ENCODE assay signal across 10 cellular contexts in genomic region chr11:67465530-67465929, GRCh38. TPM values are rescaled to one million over a fixed set of nuclear protein-coding genes. Genes with fewer than 3 reads are reported as not detected.
DNase-seq lines count a peak whose midpoint lies in the region; ATAC-seq and TF ChIP-seq lines count a peak whose summit lies in the region.
"Not testable (repeated sequence)": the region's sequence is repeated elsewhere in the genome, so short reads cannot be mapped to it uniquely, and the experiment has no call there.
"Had no signal": no experiment of that assay in that cellular context is flagged by ENCODE, and none has a peak within 500 bp of the region (broad histone marks: within the 10 kb centered on the region; RNA-seq: fewer than 3 reads in every experiment).

No MANE protein-coding gene starts in this region.

- POLR2A ChIA-PET in activated CD8-positive, alpha-beta T cell treated with anti-CD3 and anti-CD28 coated beads, Interleukin-2, amount 10 ng/mL, durations not matched to agents 7 days and 5 days (lab: Charles Lee): interaction anchor here (0.6 to 8.7 kb wide), 11 partner anchors 8 to 183 kb away, joined by 3 to 103 read pairs (median 4); partner anchors contain the start of genes AIP, PPP1CA and PTPRCAP

- not testable (repeated sequence) for H3K36me3 Mint-ChIP-seq in activated CD8-positive, alpha-beta T cell treated with anti-CD3 and anti-CD28 coated beads, Interleukin-2, amount 10 ng/mL, durations not matched to agents 7 days and 5 days (ENCODE audit: low read depth); mesothelial cell of epicardium

- H3K27me3 Mint-ChIP-seq in activated CD8-positive, alpha-beta T cell treated with anti-CD3 and anti-CD28 coated beads, Interleukin-2, amount 10 ng/mL, durations not matched to agents 7 days and 5 days (ENCODE audit: low read depth); mesothelial cell of epicardium (ENCODE audit: low read depth): not testable (repeated sequence)

- H3K4me3 Mint-ChIP-seq in activated CD8-positive, alpha-beta T cell treated with anti-CD3 and anti-CD28 coated beads, Interleukin-2, amount 10 ng/mL, durations not matched to agents 7 days and 5 days: peak overlapping the region; percentile 82
- H3K4me3 Mint-ChIP-seq in mesothelial cell of epicardium: peak overlapping the region; percentile 78

- DNase-seq in GM12865 (ENCODE audit: low read depth); activated CD8-positive, alpha-beta T cell treated with anti-CD3 and anti-CD28 coated beads, Interleukin-2, amount 10 ng/mL, durations not matched to agents 7 days and 5 days; choroid plexus epithelial cell (ENCODE audit: low read depth); mesothelial cell of epicardium (ENCODE audit: low spot score in 2 of 2, unreplicated experiment in 2 of 2): not testable (repeated sequence)
- peak in 1 of 2 donors; percentile 35 for DNase-seq in cardiac muscle cell (ENCODE audit: low read depth in 1 of 2, low spot score in 1 of 2)

- H3K27ac ChIP-seq in OCI-LY1 (ENCODE audit: low read depth, low read length, poor library complexity, severe bottlenecking) (peak overlapping the region; percentile 96), cardiac muscle cell (peak overlapping the region; percentile 83)
- H3K27ac ChIP-seq in skeletal muscle tissue (ENCODE audit: low read depth, low read length): not testable (repeated sequence)

- H3K79me2 ChIP-seq in OCI-LY1 (ENCODE audit: insufficient read depth, low read length): not testable (repeated sequence)

- H3K4me1 Mint-ChIP-seq in activated CD8-positive, alpha-beta T cell treated with anti-CD3 and anti-CD28 coated beads, Interleukin-2, amount 10 ng/mL, durations not matched to agents 7 days and 5 days (ENCODE audit: low read depth): peaks cover 38% of the 10 kb centered on the region
- H3K4me1 Mint-ChIP-seq in mesothelial cell of epicardium: peaks cover 23% of the 10 kb centered on the region

- peak overlapping the region; percentile 89 for H3K27ac Mint-ChIP-seq in activated CD8-positive, alpha-beta T cell treated with anti-CD3 and anti-CD28 coated beads, Interleukin-2, amount 10 ng/mL, durations not matched to agents 7 days and 5 days
- peak overlapping the region; percentile 95 for H3K27ac Mint-ChIP-seq in mesothelial cell of epicardium

- TF ChIP-seq CTCF in GM12865 (IDR thresholded peaks at IDR 0.05; ENCODE audit: insufficient read depth, low read depth, low read length, missing control alignments); OCI-LY1 (IDR thresholded peaks at IDR 0.05; ENCODE audit: low read length); choroid plexus epithelial cell (conservative IDR thresholded peaks at IDR 0.05; ENCODE audit: low read depth, low read length); cardiac muscle cell (IDR thresholded peaks at IDR 0.05; ENCODE audit: low read depth, low read length); mesothelial cell of epicardium (IDR thresholded peaks at IDR 0.05; ENCODE audit: unreplicated experiment): not testable (repeated sequence)

- peak overlapping the region; percentile 77 for H3K4me3 ChIP-seq in GM12865 (ENCODE audit: low read depth, low read length)
- H3K4me3 ChIP-seq in OCI-LY1 (ENCODE audit: low read depth, low read length, poor library complexity, severe bottlenecking): peak overlapping the region; percentile 86
- peak overlapping the region; percentile 79 for H3K4me3 ChIP-seq in choroid plexus epithelial cell (ENCODE audit: low read depth, low read length)
- H3K4me3 ChIP-seq in cardiac muscle cell: peak overlapping the region; percentile 54
- peak overlapping the region; percentile 69 to 76 (median 73) for H3K4me3 ChIP-seq in skeletal muscle tissue (ENCODE audit: low read length in 3 of 3)

- H3K4me1 ChIP-seq in OCI-LY1 (ENCODE audit: insufficient read depth, low read length, severe bottlenecking) (peaks cover 64% of the 10 kb centered on the region), skeletal muscle tissue (ENCODE audit: control insufficient read depth in 3 of 3, insufficient read depth in 3 of 3, low read length in 3 of 3) (peaks cover 19 to 28% (median 21%) of the 10 kb centered on the region in 3 donors)
- H3K4me1 ChIP-seq in cardiac muscle cell (ENCODE audit: low read depth): not testable (repeated sequence)

- not testable (repeated sequence) for H2AFZ ChIP-seq in OCI-LY1 (ENCODE audit: low read length)

- H3F3A ChIP-seq in OCI-LY1 (ENCODE audit: insufficient read depth, low read length): peaks cover 15% of the 10 kb centered on the region; the same call in 1 of the 2 replicates

- CTCF ChIA-PET in activated CD8-positive, alpha-beta T cell treated with anti-CD3 and anti-CD28 coated beads, Interleukin-2, amount 10 ng/mL, durations not matched to agents 7 days and 5 days (lab: Charles Lee): interaction anchor here (0.9 to 2.3 kb wide), 5 partner anchors 10 to 40 kb away, joined by 3 to 7 read pairs (median 4); partner anchors contain the start of genes PITPNM1 and PTPRCAP

- not testable (repeated sequence) for ATAC-seq in activated CD8-positive, alpha-beta T cell treated with anti-CD3 and anti-CD28 coated beads, Interleukin-2, amount 10 ng/mL, durations not matched to agents 7 days and 5 days

- H3K9me2 ChIP-seq in OCI-LY1 (ENCODE audit: low read depth, low read length): not testable (repeated sequence)

- H3K9me3 Mint-ChIP-seq in activated CD8-positive, alpha-beta T cell treated with anti-CD3 and anti-CD28 coated beads, Interleukin-2, amount 10 ng/mL, durations not matched to agents 7 days and 5 days (ENCODE audit: insufficient read depth); mesothelial cell of epicardium: not testable (repeated sequence)

- not testable (repeated sequence) for H3K27me3 ChIP-seq in OCI-LY1 (ENCODE audit: insufficient read depth, low read length); cardiac muscle cell; skeletal muscle tissue (ENCODE audit: control insufficient read depth in 3 of 3, insufficient read depth in 3 of 3, low read length in 3 of 3)

- H3K9me3 ChIP-seq in OCI-LY1 (ENCODE audit: low read length); cardiac muscle cell (ENCODE audit: low read depth); skeletal muscle tissue (ENCODE audit: control insufficient read depth in 3 of 3, low read length in 3 of 3): not testable (repeated sequence)

- H4K20me1 ChIP-seq in OCI-LY1 (ENCODE audit: insufficient read depth, low read length): not testable (repeated sequence)

- peak overlapping the region; percentile 100 for H3K4me2 ChIP-seq in OCI-LY1 (ENCODE audit: low read length)

- H3K36me3 ChIP-seq in OCI-LY1 (ENCODE audit: insufficient read depth, low read length); cardiac muscle cell; skeletal muscle tissue (ENCODE audit: control insufficient read depth in 3 of 3, insufficient read depth in 3 of 3, low read length in 3 of 3): not testable (repeated sequence)

- H3K9ac ChIP-seq in OCI-LY1 (ENCODE audit: low read length): peak overlapping the region; percentile 97
- peak overlapping the region in 1 of 3 donors; percentile 43 for H3K9ac ChIP-seq in skeletal muscle tissue (ENCODE audit: low read depth in 1 of 3, low read length in 3 of 3)

RNA-seq across cellular contexts. Expression of gene TMEM134, which starts 3.5 kb away (rescaled TPM):
- 10 to 100 TPM; 39.6 to 42.5 TPM for total RNA-seq in activated CD8-positive, alpha-beta T cell treated with anti-CD3 and anti-CD28 coated beads, Interleukin-2, amount 10 ng/mL, durations not matched to agents 7 days and 5 days
- 166 and 326 TPM in 2 replicates for total RNA-seq in cardiac muscle cell
- 255 and 272 TPM in 2 replicates for polyA plus RNA-seq in cardiac muscle cell
- total RNA-seq in mesothelial cell of epicardium: 64.3 to 69.3 TPM (median 67.8 TPM) in 3 replicates
- total RNA-seq in skeletal muscle tissue: 17.2 TPM

RNA-seq across cellular contexts. Expression of gene CABP4, which starts 10.4 kb away (rescaled TPM):
- total RNA-seq in activated CD8-positive, alpha-beta T cell treated with anti-CD3 and anti-CD28 coated beads, Interleukin-2, amount 10 ng/mL, durations not matched to agents 7 days and 5 days: 1 to 10 TPM; 1.6 to 1.9 TPM
- total RNA-seq in cardiac muscle cell (0.32 TPM in 1 of 2 replicates, not detected in the other), mesothelial cell of epicardium (0.29 to 0.43 TPM (median 0.33 TPM) in 3 replicates), skeletal muscle tissue (0.52 TPM)
- polyA plus RNA-seq in cardiac muscle cell: 0.55 TPM in 1 of 2 replicates, not detected in the other
- total RNA-seq: occipital lobe had no signal

RNA-seq across cellular contexts. Expression of gene GPR152, which starts 13.0 kb away (rescaled TPM):
- total RNA-seq in activated CD8-positive, alpha-beta T cell treated with anti-CD3 and anti-CD28 coated beads, Interleukin-2, amount 10 ng/mL, durations not matched to agents 7 days and 5 days: not detected
- total RNA-seq in cardiac muscle cell (0.35 TPM in 1 of 2 replicates, not detected in the other), mesothelial cell of epicardium (0.16 TPM in 1 of 3 replicates, not detected in the others), skeletal muscle tissue (not detected)
- polyA plus RNA-seq in cardiac muscle cell: not detected in 2 replicates
- total RNA-seq: cardiac septum, occipital lobe, urinary bladder had no signal
- polyA plus RNA-seq: urinary bladder had no signal

RNA-seq across cellular contexts. Expression of gene AIP, which starts 17.3 kb away (rescaled TPM):
- total RNA-seq in activated CD8-positive, alpha-beta T cell treated with anti-CD3 and anti-CD28 coated beads, Interleukin-2, amount 10 ng/mL, durations not matched to agents 7 days and 5 days: 100 to 1,000 TPM; 156 to 163 TPM
- 64.7 and 73.7 TPM in 2 replicates for total RNA-seq in cardiac muscle cell
- polyA plus RNA-seq in cardiac muscle cell: 40.4 and 46.4 TPM in 2 replicates
- 43.6 to 45.2 TPM (median 44.6 TPM) in 3 replicates for total RNA-seq in mesothelial cell of epicardium
- 84.5 TPM for total RNA-seq in skeletal muscle tissue

RNA-seq across cellular contexts. Expression of gene CORO1B, which starts 22.3 kb away (rescaled TPM):
- 100 to 1,000 TPM; 157 to 169 TPM for total RNA-seq in activated CD8-positive, alpha-beta T cell treated with anti-CD3 and anti-CD28 coated beads, Interleukin-2, amount 10 ng/mL, durations not matched to agents 7 days and 5 days
- total RNA-seq in cardiac muscle cell (59.9 and 74.7 TPM in 2 replicates), mesothelial cell of epicardium (70.2 to 75.7 TPM (median 71.7 TPM) in 3 replicates), skeletal muscle tissue (34.4 TPM)
- polyA plus RNA-seq in cardiac muscle cell: 51.1 and 61.5 TPM in 2 replicates
